In genomic region chr17:17593222-17593620, GRCh38 we compare ENCODE assay signal across 11 cellular contexts. TPM values are rescaled to one million over a fixed set of nuclear protein-coding genes. Genes with fewer than 3 reads are reported as not detected.
DNase-seq lines count a peak whose midpoint lies in the region; ATAC-seq and TF ChIP-seq lines count a peak whose summit lies in the region.
"Had no signal": no experiment of that assay in that cellular context is flagged by ENCODE, and none has a peak within 500 bp of the region (broad histone marks: within the 10 kb centered on the region; RNA-seq: fewer than 3 reads in every experiment).

No MANE protein-coding gene starts in this region.

- H4K5ac ChIP-seq in H9 (ENCODE audit: insufficient read length, low read depth, low read length): no peak overlapping the region

- TF ChIP-seq POLR2A in erythroblast (IDR thresholded peaks at IDR 0.05; ENCODE audit: low read length): no peak

- H2BK20ac ChIP-seq in H9 (ENCODE audit: low read depth, low read length, poor library complexity, severe bottlenecking): no peak overlapping the region

- DNase-seq in H9: no peak
- DNase-seq in activated T-helper 1 cell treated with anti-CD3 and anti-CD28 coated beads, Interleukin-12 subunit alpha, Interleukin-12 subunit beta, Interleukin-2, Interleukin-4 antibody, amounts not matched to agents 30 ng/mL and 10 ng/mL and 1 ng/mL, durations not matched to agents 14 hours and 24 hours and 36 hours (ENCODE audit: low spot score): no peak
- no peak for DNase-seq in memory B cell (ENCODE audit: low spot score in 2 of 2)
- no peak for DNase-seq in erythroblast (lab: John Stamatoyannopoulos, UW)
- DNase-seq in mesenteric fat pad (ENCODE audit: low spot score): no peak
- DNase-seq in stimulated activated CD4-positive, alpha-beta T cell treated with anti-CD3 and anti-CD28 coated beads, Interleukin-1b, Interleukin-23, amount 100 ng/mL, for 48 hours: no peak
- DNase-seq: Peyer's patch had no signal

- H3K9me3 ChIP-seq in H9 (ENCODE audit: control insufficient read depth, low read depth, low read length): no peaks in the 10 kb centered on the region
- H3K9me3 ChIP-seq: Peyer's patch, upper lobe of left lung had no signal

- no peak overlapping the region for H3K4ac ChIP-seq in H9 (ENCODE audit: low read depth, low read length)

- no peak overlapping the region for H3T11ph ChIP-seq in H9 (ENCODE audit: low read length)

- H3K4me1 Mint-ChIP-seq in H9 (peaks cover 15 to 20% of the 10 kb centered on the region in 2 experiments), memory B cell (peaks cover 13% of the 10 kb centered on the region)
- peaks cover 18% of the 10 kb centered on the region for H3K4me1 Mint-ChIP-seq in activated T-helper 1 cell treated with anti-CD3 and anti-CD28 coated beads, Interleukin-12 subunit alpha, Interleukin-12 subunit beta, Interleukin-2, Interleukin-4 antibody, amounts not matched to agents 30 ng/mL and 10 ng/mL and 1 ng/mL, durations not matched to agents 14 hours and 24 hours and 36 hours (ENCODE audit: low read depth)

- H2BK12ac ChIP-seq in H9 (ENCODE audit: insufficient read length, low read depth, low read length): no peak overlapping the region

- H3K4me3 Mint-ChIP-seq in H9 (peak overlapping the region; percentile 82 to 94; a peak in 4 of 5 replicates), memory B cell (peak overlapping the region; percentile 29)
- H3K4me3 Mint-ChIP-seq in activated T-helper 1 cell treated with anti-CD3 and anti-CD28 coated beads, Interleukin-12 subunit alpha, Interleukin-12 subunit beta, Interleukin-2, Interleukin-4 antibody, amounts not matched to agents 30 ng/mL and 10 ng/mL and 1 ng/mL, durations not matched to agents 14 hours and 24 hours and 36 hours: peak overlapping the region; percentile 98

- H4K91ac ChIP-seq in H9 (ENCODE audit: insufficient read length, low read depth, low read length): no peak overlapping the region

- no peaks in the 10 kb centered on the region for H3K79me1 ChIP-seq in H9 (ENCODE audit: insufficient read depth, low read depth, low read length, poor library complexity, severe bottlenecking)

- H3K18ac ChIP-seq in H9 (ENCODE audit: insufficient read length, low read depth, low read length): no peak overlapping the region

- H3K36me3 Mint-ChIP-seq in H9 (ENCODE audit: insufficient read depth in 1 of 3, low read depth in 3 of 3) (no peaks in the 10 kb centered on the region), memory B cell (no peaks in the 10 kb centered on the region)
- H3K36me3 Mint-ChIP-seq in activated T-helper 1 cell treated with anti-CD3 and anti-CD28 coated beads, Interleukin-12 subunit alpha, Interleukin-12 subunit beta, Interleukin-2, Interleukin-4 antibody, amounts not matched to agents 30 ng/mL and 10 ng/mL and 1 ng/mL, durations not matched to agents 14 hours and 24 hours and 36 hours (ENCODE audit: low read depth): peaks cover 3% of the 10 kb centered on the region

- H3K27ac ChIP-seq in ACC112 (ENCODE audit: low read depth, low read length) (no peak overlapping the region), H9 (ENCODE audit: insufficient read length, low read depth, low read length) (no peak overlapping the region)

- H4K20me1 ChIP-seq in H9 (ENCODE audit: control insufficient read depth, insufficient read depth, insufficient read length): no peaks in the 10 kb centered on the region

- ATAC-seq in memory B cell (ENCODE audit: low read depth): no peak
- ATAC-seq in GM19463 (IDR thresholded peaks at IDR 0.05; ENCODE audit: unreplicated experiment): no peak
- ATAC-seq: left lobe of liver had no signal

- H2AK5ac ChIP-seq in H9 (ENCODE audit: insufficient read length, low read length): no peak overlapping the region

- no peak overlapping the region for H4K8ac ChIP-seq in H9 (replicated peaks; ENCODE audit: insufficient read length, low read depth, low read length)

- intact Hi-C loops in activated T-helper 1 cell treated with anti-CD3 and anti-CD28 coated beads, Interleukin-12 subunit alpha, Interleukin-12 subunit beta, Interleukin-2, Interleukin-4 antibody, amounts not matched to agents 30 ng/mL and 10 ng/mL and 1 ng/mL, durations not matched to agents 14 hours and 24 hours and 36 hours (cut with micrococcal nuclease): loop anchor here (5.0 kb wide), 3 partner anchors 356 to 724 kb away; partner anchors contain the start of genes FLCN and SMCR8

- H3K4me2 ChIP-seq in H9 (ENCODE audit: insufficient read depth, insufficient read length, low read length): peak overlapping the region; percentile 85

- H3K27me3 ChIP-seq in ACC112 (ENCODE audit: insufficient read depth, low read length): no peaks in the 10 kb centered on the region
- no peaks in the 10 kb centered on the region for H3K27me3 ChIP-seq in H9 (ENCODE audit: insufficient read depth, low read length)
- H3K27me3 ChIP-seq: Peyer's patch, upper lobe of left lung had no signal

- TF ChIP-seq CTCF in H9 (conservative IDR thresholded peaks at IDR 0.05): no peak

- no CpG with 5 or more reads among the region's 6 CpGs for WGBS in H9 (ENCODE audit: extremely low coverage, insufficient read length, low lambda C conversion rate)

- peaks cover 6% of the 10 kb centered on the region for H3K23me2 ChIP-seq in H9 (ENCODE audit: insufficient read length, low read depth, low read length, poor library complexity, severe bottlenecking)

- no peaks in the 10 kb centered on the region for H3K36me3 ChIP-seq in ACC112 (ENCODE audit: insufficient read depth, low read length)
- H3K36me3 ChIP-seq: Peyer's patch, upper lobe of left lung had no signal

- H3K9ac ChIP-seq in H9 (ENCODE audit: extremely low read depth, insufficient read length, low read length): no peak overlapping the region

- peaks cover 14% of the 10 kb centered on the region for H3K79me2 ChIP-seq in ACC112 (ENCODE audit: control insufficient read depth, insufficient read depth, low read length, unreplicated experiment)
- H3K79me2 ChIP-seq in H9 (ENCODE audit: insufficient read depth, low read length): no peaks in the 10 kb centered on the region; the same call in 1 of the 2 replicates

- no peak overlapping the region for H3K23ac ChIP-seq in H9 (ENCODE audit: insufficient read length, low read depth, low read length)

- peak overlapping the region; percentile 80 for H3K4me3 ChIP-seq in ACC112 (ENCODE audit: low read depth, low read length)

- H2BK120ac ChIP-seq in H9 (ENCODE audit: low read depth, low read length, poor library complexity, severe bottlenecking): no peak overlapping the region

- H3K9me3 Mint-ChIP-seq in H9 (no peaks in the 10 kb centered on the region), memory B cell (no peaks in the 10 kb centered on the region)
- H3K9me3 Mint-ChIP-seq in activated T-helper 1 cell treated with anti-CD3 and anti-CD28 coated beads, Interleukin-12 subunit alpha, Interleukin-12 subunit beta, Interleukin-2, Interleukin-4 antibody, amounts not matched to agents 30 ng/mL and 10 ng/mL and 1 ng/mL, durations not matched to agents 14 hours and 24 hours and 36 hours: no peaks in the 10 kb centered on the region

- H2AFZ ChIP-seq in ACC112 (ENCODE audit: low read length, unreplicated experiment) (no peak overlapping the region), H9 (ENCODE audit: low read length) (no peak overlapping the region)

- no peak overlapping the region for H3K56ac ChIP-seq in H9 (ENCODE audit: insufficient read length, low read depth, low read length)

- H3K4me1 ChIP-seq in ACC112 (ENCODE audit: control insufficient read depth, insufficient read depth, low read length, unreplicated experiment) (peaks cover 16% of the 10 kb centered on the region), H9 (ENCODE audit: insufficient read depth, low read length) (peaks cover 5% of the 10 kb centered on the region; the same call in 1 of the 2 replicates)

- no peak overlapping the region for H3K14ac ChIP-seq in H9 (ENCODE audit: insufficient read depth, low read length)

- H2BK15ac ChIP-seq in H9 (ENCODE audit: low read depth, low read length): no peak overlapping the region

- peak overlapping the region in 2 of 3 experiments; percentile 34 to 65; a peak in 2 of 7 replicates for H3K27ac Mint-ChIP-seq in H9
- H3K27ac Mint-ChIP-seq in activated T-helper 1 cell treated with anti-CD3 and anti-CD28 coated beads, Interleukin-12 subunit alpha, Interleukin-12 subunit beta, Interleukin-2, Interleukin-4 antibody, amounts not matched to agents 30 ng/mL and 10 ng/mL and 1 ng/mL, durations not matched to agents 14 hours and 24 hours and 36 hours: no peak overlapping the region
- no peak overlapping the region for H3K27ac Mint-ChIP-seq in memory B cell

- H2BK5ac ChIP-seq in H9 (ENCODE audit: insufficient read length, low read length): no peak overlapping the region

- no peaks in the 10 kb centered on the region for H3K27me3 Mint-ChIP-seq in H9 (ENCODE audit: low read depth)
- no peaks in the 10 kb centered on the region for H3K27me3 Mint-ChIP-seq in activated T-helper 1 cell treated with anti-CD3 and anti-CD28 coated beads, Interleukin-12 subunit alpha, Interleukin-12 subunit beta, Interleukin-2, Interleukin-4 antibody, amounts not matched to agents 30 ng/mL and 10 ng/mL and 1 ng/mL, durations not matched to agents 14 hours and 24 hours and 36 hours (ENCODE audit: insufficient read depth)
- no peaks in the 10 kb centered on the region for H3K27me3 Mint-ChIP-seq in memory B cell

RNA-seq across cellular contexts. Expression of gene PEMT, which starts 1.7 kb away (rescaled TPM):
- total RNA-seq in H9 (2021) (63.2 and 63.5 TPM in 2 replicates), mesenteric fat pad (151 TPM)
- 39.9 and 45.1 TPM in 2 replicates for total RNA-seq in activated T-helper 1 cell treated with anti-CD3 and anti-CD28 coated beads, Interleukin-12 subunit alpha, Interleukin-12 subunit beta, Interleukin-2, Interleukin-4 antibody, amounts not matched to agents 30 ng/mL and 10 ng/mL and 1 ng/mL, durations not matched to agents 14 hours and 24 hours and 36 hours

Comparison
In these comparisons a context has a peak if more than half of its experiments do, and no peak if none do; other contexts are left out.
1. H3K27ac Mint-ChIP-seq: peak in H9 (2 of 3); none in activated T-helper 1 cell treated with anti-CD3 and anti-CD28 coated beads, Interleukin-12 subunit alpha, Interleukin-12 subunit beta, Interleukin-2, Interleukin-4 antibody, amounts not matched to agents 30 ng/mL and 10 ng/mL and 1 ng/mL, durations not matched to agents 14 hours and 24 hours and 36 hours (single experiment) and memory B cell (single experiment).
2. H3K4me3 Mint-ChIP-seq: peak in every context shown above with its lines; median percentile 98 in activated T-helper 1 cell treated with anti-CD3 and anti-CD28 coated beads, Interleukin-12 subunit alpha, Interleukin-12 subunit beta, Interleukin-2, Interleukin-4 antibody, amounts not matched to agents 30 ng/mL and 10 ng/mL and 1 ng/mL, durations not matched to agents 14 hours and 24 hours and 36 hours; 88 in H9; 29 in memory B cell.